In genomic region chr15:48498828-48499227, GRCh38 we compare ENCODE assay signal across 21 cellular contexts.
"Had no signal": no experiment of that assay in that cellular context is flagged by ENCODE, and none has a peak within 500 bp of the region (broad histone marks: within the 10 kb centered on the region; RNA-seq: fewer than 3 reads in every experiment).

No MANE protein-coding gene starts in this region.

- H3K9me3 ChIP-seq: esophagus squamous epithelium, gastroesophageal sphincter, left ventricle myocardium inferior, lower lobe of right lung, ovary, tibial artery, upper lobe of right lung, vagina had no signal

- H3K27ac Mint-ChIP-seq: memory B cell, mesothelial cell of epicardium, natural killer cell had no signal

- H3K27me3 Mint-ChIP-seq: memory B cell had no signal

- H3K4me3 Mint-ChIP-seq: memory B cell, mesothelial cell of epicardium, natural killer cell, neural crest cell had no signal

- ATAC-seq: gastroesophageal sphincter; left cardiac atrium; lower lobe of right lung; natural killer cell; right cardiac atrium; stimulated activated naive CD8-positive, alpha-beta T cell treated with anti-CD3 and anti-CD28 coated beads, Interleukin-15, Interleukin-2, amounts not matched to agents 100 U/mL and 50 U/mL, for 24 hours; upper lobe of right lung had no signal

- H3K27me3 ChIP-seq: esophagus squamous epithelium, gastroesophageal sphincter, ovary, tibial artery, upper lobe of right lung, vagina had no signal

- H3K4me1 ChIP-seq: esophagus squamous epithelium, left ventricle myocardium inferior, lower lobe of right lung, upper lobe of right lung, vagina had no signal

- H3K4me1 Mint-ChIP-seq: memory B cell, natural killer cell, neural crest cell had no signal

- H3K9me3 Mint-ChIP-seq: memory B cell, mesothelial cell of epicardium, natural killer cell, neural crest cell had no signal

- H3K36me3 ChIP-seq: ovary had no signal

- H3K4me3 ChIP-seq: esophagus squamous epithelium, gastroesophageal sphincter, left ventricle myocardium inferior, lower lobe of right lung, ovary, smooth muscle cell, tibial artery, upper lobe of right lung, vagina had no signal

- H3K36me3 Mint-ChIP-seq: memory B cell, natural killer cell had no signal

- H3K4me2 ChIP-seq: smooth muscle cell had no signal

- FAIRE-seq: keratinocyte had no signal

- DNase-seq: dermis blood vessel endothelial cell; esophagus squamous epithelium; foreskin fibroblast; glutamatergic neuron; left cardiac atrium; left ventricle myocardium inferior; lower lobe of right lung; natural killer cell; ovary; right cardiac atrium; stimulated activated CD4-positive, alpha-beta T cell treated with anti-CD3 and anti-CD28 coated beads, Interleukin-2, amount 100 ng/mL, for 48 hours; stimulated activated naive CD8-positive, alpha-beta T cell treated with anti-CD3 and anti-CD28 coated beads, Interleukin-15, Interleukin-2, amounts not matched to agents 100 U/mL and 50 U/mL, for 24 hours; tibial artery; upper lobe of right lung had no signal

- H3K27ac ChIP-seq: esophagus squamous epithelium, left ventricle myocardium inferior, lower lobe of right lung, ovary, tibial artery, upper lobe of right lung, vagina had no signal
